Comparison of ENCODE assay signal across 23 cellular contexts in the genomic region with DNA sequence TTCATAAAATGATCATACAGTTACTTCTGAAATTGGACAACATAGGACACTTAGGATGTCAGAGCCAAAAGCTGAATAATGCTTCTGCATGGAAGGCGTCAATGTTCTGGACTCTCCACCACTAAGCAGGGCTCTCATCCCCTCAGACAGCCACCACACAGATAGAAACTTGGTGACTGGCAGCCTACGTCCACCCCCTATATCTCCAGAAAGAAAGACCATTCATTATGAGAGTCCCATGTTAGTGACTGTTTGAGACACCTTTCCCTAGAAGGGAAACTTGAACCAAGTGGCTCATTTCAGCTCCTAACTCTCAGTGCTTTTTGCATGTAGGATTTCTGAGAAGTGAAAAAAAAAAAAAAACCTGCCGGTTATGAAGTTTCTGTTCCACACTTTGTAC.
DNase-seq lines count a peak whose midpoint lies in the region; ATAC-seq and TF ChIP-seq lines count a peak whose summit lies in the region.
"Had no signal": no experiment of that assay in that cellular context is flagged by ENCODE, and none has a peak within 500 bp of the region (broad histone marks: within the 10 kb centered on the region; RNA-seq: fewer than 3 reads in every experiment).

No MANE protein-coding gene starts in this region.

- no peak for TF ChIP-seq EP300 in transverse colon (IDR thresholded peaks at IDR 0.05; ENCODE audit: low read depth)

- H3K36me3 ChIP-seq in transverse colon, result no peaks in the 10 kb centered on the region
- H3K36me3 ChIP-seq in WERI-Rb-1, result no peaks in the 10 kb centered on the region; the same call in 1 of the 2 replicates
- H3K36me3 ChIP-seq: BLaER1 treated with 17β-estradiol and CSF1 and Interleukin-3, amounts not matched to agents 10 nM and 100 nM; SJCRH30; suprapubic skin had no signal

- TF ChIP-seq CTCF in natural killer cell (IDR thresholded peaks at IDR 0.05), result no peak
- no peak for TF ChIP-seq CTCF in transverse colon (IDR thresholded peaks at IDR 0.05)
- no peak for TF ChIP-seq CTCF in WERI-Rb-1 (IDR thresholded peaks at IDR 0.05; ENCODE audit: low read depth, low read length)

- peak; percentile 58 to 86 for ATAC-seq in natural killer cell treated with Interleukin-12 subunit alpha and Interleukin-12 subunit beta and Interleukin-15 and Interleukin-18, amount 100 ng/mL, for 72 hours
- no peak for ATAC-seq in natural killer cell
- peak; percentile 65 for ATAC-seq in HG03095 (IDR thresholded peaks at IDR 0.05; ENCODE audit: unreplicated experiment)
- peak; percentile 65 for ATAC-seq in stimulated activated naive CD8-positive, alpha-beta T cell treated with anti-CD3 and anti-CD28 coated beads, Interleukin-15, amount 100 ng/mL, for 72 hours
- ATAC-seq: activated CD4-positive, CD25-positive, alpha-beta regulatory T cell treated with anti-CD3 and anti-CD28 coated beads, Interleukin-2, amount 50 U/mL, for 24 hours; T-cell had no signal

- TF ChIP-seq POLR2A in transverse colon (IDR thresholded peaks at IDR 0.05), result no peak

- H3K27me3 ChIP-seq in transverse colon (no peaks in the 10 kb centered on the region), WERI-Rb-1 (ENCODE audit: insufficient read depth, low read depth, severe bottlenecking) (no peaks in the 10 kb centered on the region)
- H3K27me3 ChIP-seq: BLaER1 treated with 17β-estradiol and CSF1 and Interleukin-3, amounts not matched to agents 10 nM and 100 nM; suprapubic skin had no signal

- DNase-seq in natural killer cell treated with Interleukin-12 subunit alpha and Interleukin-12 subunit beta and Interleukin-15 and Interleukin-18, amount 100 ng/mL, for 72 hours (ENCODE audit: low spot score), result no peak
- DNase-seq in natural killer cell (no peak), transverse colon (no peak), SK-N-DZ (ENCODE audit: low spot score) (no peak), WERI-Rb-1 (no peak)
- DNase-seq in activated T-cell treated with anti-CD3 and anti-CD28 coated beads, Interleukin-2, amount 50 U/mL, for 48 hours, result peak; percentile 20 to 25
- DNase-seq in stimulated activated naive CD8-positive, alpha-beta T cell treated with anti-CD3 and anti-CD28 coated beads, Interleukin-15, amount 100 ng/mL, for 72 hours, result no peak
- DNase-seq: activated CD8-positive, alpha-beta memory T cell treated with anti-CD3 and anti-CD28 coated beads, Interleukin-2, amount 50 U/mL, for 48 hours; activated naive CD4-positive, alpha-beta T cell treated with anti-CD3 and anti-CD28 coated beads, Interleukin-2, amount 50 U/mL, for 16 hours; DMS53; H7; head of caudate nucleus; NCI-H1105; NCI-H1930; nephron progenitor cell; SJCRH30; T-cell had no signal

- in situ Hi-C loops in transverse colon (cut with MboI; ENCODE audit: low pct_ligation_motif_present in 1 of 4, low pct_unique_long_range_greater_than_20kb in 1 of 4, low sequenced_read_pairs in 3 of 4), result no loop called here

- no peaks in the 10 kb centered on the region for H3K9me3 Mint-ChIP-seq in natural killer cell treated with Interleukin-12 subunit alpha and Interleukin-12 subunit beta and Interleukin-15 and Interleukin-18, amount 100 ng/mL, for 72 hours
- H3K9me3 Mint-ChIP-seq in natural killer cell, result no peaks in the 10 kb centered on the region
- no peaks in the 10 kb centered on the region for H3K9me3 Mint-ChIP-seq in stimulated activated naive CD8-positive, alpha-beta T cell treated with anti-CD3 and anti-CD28 coated beads, Interleukin-15, amount 100 ng/mL, for 72 hours
- H3K9me3 Mint-ChIP-seq: nephron progenitor cell, T-cell had no signal

- intact Hi-C loops in natural killer cell (cut with micrococcal nuclease) (no loop called here), transverse colon (cut with DNase I; ENCODE audit: low total_unique reads) (no loop called here)

- 65 to 73% methylated on average over 2 to 3 of the region's 3 CpGs for WGBS in transverse colon (ENCODE audit: low coverage in 1 of 2), 2 donors

- no peak overlapping the region for H3K27ac ChIP-seq in transverse colon
- H3K27ac ChIP-seq in WERI-Rb-1, result no peak overlapping the region
- H3K27ac ChIP-seq: BLaER1 treated with 17β-estradiol and CSF1 and Interleukin-3, amounts not matched to agents 10 nM and 100 nM; coronary artery; SJCRH30; skin epidermis; suprapubic skin had no signal

- no peaks in the 10 kb centered on the region for H3K4me1 Mint-ChIP-seq in natural killer cell treated with Interleukin-12 subunit alpha and Interleukin-12 subunit beta and Interleukin-15 and Interleukin-18, amount 100 ng/mL, for 72 hours (ENCODE audit: low read depth in 2 of 2)
- H3K4me1 Mint-ChIP-seq in natural killer cell, result no peaks in the 10 kb centered on the region
- no peaks in the 10 kb centered on the region for H3K4me1 Mint-ChIP-seq in stimulated activated naive CD8-positive, alpha-beta T cell treated with anti-CD3 and anti-CD28 coated beads, Interleukin-15, amount 100 ng/mL, for 72 hours
- H3K4me1 Mint-ChIP-seq: T-cell had no signal

- no peaks in the 10 kb centered on the region for H3K36me3 Mint-ChIP-seq in natural killer cell treated with Interleukin-12 subunit alpha and Interleukin-12 subunit beta and Interleukin-15 and Interleukin-18, amount 100 ng/mL, for 72 hours
- H3K36me3 Mint-ChIP-seq in natural killer cell, result no peaks in the 10 kb centered on the region
- H3K36me3 Mint-ChIP-seq: T-cell had no signal

- H3K4me1 ChIP-seq in transverse colon, result no peaks in the 10 kb centered on the region
- H3K4me1 ChIP-seq: SJCRH30, suprapubic skin had no signal

- H3K9me3 ChIP-seq in transverse colon (no peaks in the 10 kb centered on the region), WERI-Rb-1 (ENCODE audit: severe bottlenecking) (no peaks in the 10 kb centered on the region)
- H3K9me3 ChIP-seq: SJCRH30, suprapubic skin had no signal

- H3K4me3 ChIP-seq in transverse colon, result no peak overlapping the region
- H3K4me3 ChIP-seq in WERI-Rb-1 (ENCODE audit: low read depth, low read length), result no peak overlapping the region
- H3K4me3 ChIP-seq: BLaER1 treated with 17β-estradiol and CSF1 and Interleukin-3, amounts not matched to agents 10 nM and 100 nM; coronary artery; SJCRH30; skin epidermis; suprapubic skin had no signal

- peak overlapping the region; percentile 28 for H3K4me3 Mint-ChIP-seq in natural killer cell treated with Interleukin-12 subunit alpha and Interleukin-12 subunit beta and Interleukin-15 and Interleukin-18, amount 100 ng/mL, for 72 hours
- no peak overlapping the region for H3K4me3 Mint-ChIP-seq in natural killer cell
- H3K4me3 Mint-ChIP-seq in stimulated activated naive CD8-positive, alpha-beta T cell treated with anti-CD3 and anti-CD28 coated beads, Interleukin-15, amount 100 ng/mL, for 72 hours, result no peak overlapping the region
- H3K4me3 Mint-ChIP-seq: nephron progenitor cell, T-cell had no signal

- no peak overlapping the region for H3K27ac Mint-ChIP-seq in natural killer cell treated with Interleukin-12 subunit alpha and Interleukin-12 subunit beta and Interleukin-15 and Interleukin-18, amount 100 ng/mL, for 72 hours
- no peak overlapping the region for H3K27ac Mint-ChIP-seq in natural killer cell
- peak overlapping the region in 1 of 2 donors; percentile 29 for H3K27ac Mint-ChIP-seq in stimulated activated naive CD8-positive, alpha-beta T cell treated with anti-CD3 and anti-CD28 coated beads, Interleukin-15, amount 100 ng/mL, for 72 hours
- H3K27ac Mint-ChIP-seq: nephron progenitor cell had no signal

- peaks cover 6 to 13% of the 10 kb centered on the region in 2 donors for H3K27me3 Mint-ChIP-seq in natural killer cell treated with Interleukin-12 subunit alpha and Interleukin-12 subunit beta and Interleukin-15 and Interleukin-18, amount 100 ng/mL, for 72 hours
- peaks cover 0 to 3% of the 10 kb centered on the region in 2 donors for H3K27me3 Mint-ChIP-seq in natural killer cell (ENCODE audit: low read depth in 2 of 2)
- peaks cover 8% of the 10 kb centered on the region for H3K27me3 Mint-ChIP-seq in stimulated activated naive CD8-positive, alpha-beta T cell treated with anti-CD3 and anti-CD28 coated beads, Interleukin-15, amount 100 ng/mL, for 72 hours

Comparison
In these comparisons a context has a peak if more than half of its experiments do, and no peak if none do; other contexts are left out.
1. ATAC-seq: peak in natural killer cell treated with Interleukin-12 subunit alpha and Interleukin-12 subunit beta and Interleukin-15 and Interleukin-18, amount 100 ng/mL, for 72 hours (2 of 2), HG03095 (single experiment) and stimulated activated naive CD8-positive, alpha-beta T cell treated with anti-CD3 and anti-CD28 coated beads, Interleukin-15, amount 100 ng/mL, for 72 hours (single experiment); none in natural killer cell (0 of 3).
2. DNase-seq: peak in activated T-cell treated with anti-CD3 and anti-CD28 coated beads, Interleukin-2, amount 50 U/mL, for 48 hours (2 of 2); none in natural killer cell treated with Interleukin-12 subunit alpha and Interleukin-12 subunit beta and Interleukin-15 and Interleukin-18, amount 100 ng/mL, for 72 hours (single experiment), natural killer cell (single experiment), stimulated activated naive CD8-positive, alpha-beta T cell treated with anti-CD3 and anti-CD28 coated beads, Interleukin-15, amount 100 ng/mL, for 72 hours (0 of 2), transverse colon (single experiment), SK-N-DZ (single experiment) and WERI-Rb-1 (single experiment).